Comparison of ENCODE assay signal across 21 cellular contexts in genomic region chr14:64574370-64575115, GRCh38. TPM values are rescaled to one million over a fixed set of nuclear protein-coding genes. Genes with fewer than 3 reads are reported as not detected.
"Had no signal": no experiment of that assay in that cellular context is flagged by ENCODE, and none has a peak within 500 bp of the region (broad histone marks: within the 10 kb centered on the region; RNA-seq: fewer than 3 reads in every experiment).

No MANE protein-coding gene starts in this region.

- H3K27ac ChIP-seq: body of pancreas, cardiac muscle cell, heart right ventricle, lower lobe of right lung, neural progenitor cell, right atrium auricular region had no signal

- H3K4me1 ChIP-seq: body of pancreas, lower lobe of right lung had no signal

- FAIRE-seq: keratinocyte had no signal

- DNase-seq: activated CD4-positive, alpha-beta memory T cell treated with anti-CD3 and anti-CD28 coated beads for 36 hours; activated CD4-positive, alpha-beta T cell treated with anti-CD3 and anti-CD28 coated beads for 4 hours; activated CD4-positive, CD25-positive, alpha-beta regulatory T cell; activated naive CD4-positive, alpha-beta T cell treated with anti-CD3 and anti-CD28 coated beads, Interleukin-2, amount 50 U/mL, for 16 hours; activated naive CD8-positive, alpha-beta T cell treated with anti-CD3 and anti-CD28 coated beads, Interleukin-2, amount 50 U/mL, for 24 hours; activated T-cell treated with anti-CD3 and anti-CD28 coated beads, Interleukin-2, amount 50 U/mL, for 48 hours; anterior cingulate cortex; body of pancreas; effector CD8-positive, alpha-beta T cell; heart right ventricle; lower lobe of right lung; naive thymus-derived CD8-positive, alpha-beta T cell; stimulated activated CD4-positive, alpha-beta T cell treated with anti-CD3 and anti-CD28 coated beads, Interleukin-12 subunit alpha, Interleukin-12 subunit beta, amount 100 ng/mL, for 4 hours; stimulated activated CD4-positive, alpha-beta T cell treated with anti-CD3 and anti-CD28 coated beads, Interleukin-4, amount 100 ng/mL, for 4 hours; stimulated activated naive CD8-positive, alpha-beta T cell treated with anti-CD3 and anti-CD28 coated beads, Interleukin-15, Interleukin-2, amounts not matched to agents 100 U/mL and 50 U/mL, for 24 hours; T-helper 17 cell had no signal

- H3K4me3 ChIP-seq: body of pancreas, cardiac muscle cell, heart right ventricle, lower lobe of right lung, neural progenitor cell, right atrium auricular region had no signal

- H3K9me3 ChIP-seq: body of pancreas, heart right ventricle, lower lobe of right lung, right atrium auricular region had no signal

- ATAC-seq: activated naive CD8-positive, alpha-beta T cell treated with anti-CD3 and anti-CD28 coated beads, Interleukin-2, amount 50 U/mL, for 24 hours; body of pancreas; heart right ventricle; left lobe of liver; lower lobe of right lung; naive thymus-derived CD8-positive, alpha-beta T cell; stimulated activated naive CD8-positive, alpha-beta T cell treated with anti-CD3 and anti-CD28 coated beads, Interleukin-15, Interleukin-2, amounts not matched to agents 100 U/mL and 50 U/mL, for 24 hours; T-helper 17 cell had no signal

- H3K36me3 ChIP-seq: cardiac muscle cell, heart right ventricle, lower lobe of right lung, neural progenitor cell, right atrium auricular region had no signal

- H3K27me3 ChIP-seq: body of pancreas, cardiac muscle cell, heart right ventricle, neural progenitor cell, right atrium auricular region had no signal

RNA-seq across cellular contexts. Expression of gene PPP1R36, which starts 24.8 kb away (rescaled TPM):
- total RNA-seq: cardiac muscle cell; naive thymus-derived CD8-positive, alpha-beta T cell; T-helper 17 cell had no signal
- polyA plus RNA-seq: naive thymus-derived CD8-positive, alpha-beta T cell had no signal
